ENCODE assay signal across 15 cellular contexts in the genomic region with DNA sequence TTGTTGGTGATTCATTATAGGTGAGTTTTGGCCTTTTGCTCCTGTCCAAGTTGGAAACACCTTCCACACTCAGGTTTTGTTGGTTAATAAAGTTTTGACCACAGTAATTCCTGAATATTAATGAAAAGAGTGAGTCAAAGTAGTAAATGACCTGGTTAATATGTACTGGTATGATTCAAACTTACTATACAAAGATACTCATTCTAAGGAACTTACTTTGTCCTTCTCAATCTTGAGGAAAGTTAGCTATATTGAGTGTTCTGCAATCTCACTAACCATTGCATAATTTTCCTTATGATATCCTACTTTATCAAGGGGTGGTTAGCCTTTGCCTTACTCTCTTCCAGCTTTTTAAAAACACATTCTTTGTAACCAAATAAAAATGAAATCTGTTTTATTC. TPM values are rescaled to one million over a fixed set of nuclear protein-coding genes. Genes with fewer than 3 reads are reported as not detected.
DNase-seq lines count a peak whose midpoint lies in the region; ATAC-seq, FAIRE-seq and TF ChIP-seq lines count a peak whose summit lies in the region.
"Had no signal": no experiment of that assay in that cellular context is flagged by ENCODE, and none has a peak within 500 bp of the region (broad histone marks: within the 10 kb centered on the region; RNA-seq: fewer than 3 reads in every experiment).

No MANE protein-coding gene starts in this region.

- peak overlapping the region; percentile 38; the same call in 1 of the 2 replicates for H3K27ac ChIP-seq in SK-N-MC
- peak overlapping the region; percentile 77 for H3K27ac ChIP-seq in psoas muscle
- H3K27ac ChIP-seq: parathyroid adenoma had no signal

- no peaks in the 10 kb centered on the region for H3K27me3 ChIP-seq in psoas muscle (ENCODE audit: insufficient read depth in 3 of 3, low read length in 2 of 3)
- H3K27me3 ChIP-seq: BE2C had no signal

- H3K4me3 ChIP-seq in SK-N-MC (no peak overlapping the region), fibroblast of pulmonary artery (replicated peaks; ENCODE audit: low read depth, low read length) (no peak overlapping the region), psoas muscle (no peak overlapping the region)

- intact Hi-C loops in psoas muscle (cut with DNase I), result loop anchor here in 1 of 2 donors (2.0 kb wide), 1 partner anchor 22 kb away; a partner anchor contains a TSS

- no peak overlapping the region for H3K9ac ChIP-seq in SK-N-MC (ENCODE audit: insufficient read length)
- H3K9ac ChIP-seq: parathyroid adenoma had no signal

- no peak for TF ChIP-seq CTCF in fibroblast of pulmonary artery (IDR thresholded peaks at IDR 0.05; ENCODE audit: low read length, missing control alignments)
- no peak for TF ChIP-seq CTCF in psoas muscle (IDR thresholded peaks at IDR 0.05)

- ATAC-seq in GM18505 (IDR thresholded peaks at IDR 0.05; ENCODE audit: unreplicated experiment) (peak; percentile 23), psoas muscle (no peak), GM21723 (IDR thresholded peaks at IDR 0.05; ENCODE audit: unreplicated experiment) (no peak)

- no peak for FAIRE-seq in frontal cortex (lab: Jason Lieb, UNC)

- H3K9me3 ChIP-seq in SK-N-MC (ENCODE audit: low read depth, low read length) (peaks cover 3% of the 10 kb centered on the region; the same call in 1 of the 2 replicates), psoas muscle (no peaks in the 10 kb centered on the region)
- H3K9me3 ChIP-seq: BE2C had no signal

- no peaks in the 10 kb centered on the region for H3K36me3 ChIP-seq in SK-N-MC (ENCODE audit: insufficient read depth, low read length)
- H3K36me3 ChIP-seq in psoas muscle (ENCODE audit: insufficient read depth in 1 of 2, low read depth in 1 of 2), result no peaks in the 10 kb centered on the region
- H3K36me3 ChIP-seq: BE2C had no signal

- TF ChIP-seq POLR2A in GM18505 (IDR thresholded peaks at IDR 0.05; ENCODE audit: borderline replicate concordance, extremely low read depth, insufficient read depth, insufficient read length), result no peak

- peaks cover 10% of the 10 kb centered on the region for H3K4me1 ChIP-seq in psoas muscle
- H3K4me1 ChIP-seq: BE2C, parathyroid adenoma had no signal

- no peak for DNase-seq in SK-N-MC (ENCODE audit: low read depth, low spot score)
- peak; percentile 20 for DNase-seq in fibroblast of pulmonary artery (ENCODE audit: low read depth)
- DNase-seq in psoas muscle, result no peak
- no peak for DNase-seq in occipital lobe (lab: John Stamatoyannopoulos, UW)
- no peak for DNase-seq in frontal cortex (ENCODE audit: low spot score in 2 of 2)
- DNase-seq in stimulated activated CD8-positive, alpha-beta memory T cell treated with anti-CD3 and anti-CD28 coated beads, Interleukin-4, amount 100 ng/mL, for 48 hours, result no peak
- DNase-seq: BE2C; DND-41; effector memory CD4-positive, alpha-beta T cell; GOT3; NCI-H1092 treated with DMSO at 0.1 percent for 48 hours; NCI-H446 treated with DMSO at 0.1 percent for 48 hours had no signal

RNA-seq across cellular contexts. Expression of a gene that starts 20.9 kb away (rescaled TPM):
- total RNA-seq in psoas muscle, result 100 to 1,000 TPM; 189 to 405 (median 301) TPM
- 100 to 1,000 TPM; 151 to 217 (median 188) TPM for polyA plus RNA-seq in psoas muscle
- total RNA-seq in occipital lobe, result 388 TPM
- total RNA-seq in frontal cortex, result 459 TPM
